In genomic region chr4:2947926-2948325, GRCh38 we compare ENCODE assay signal across 26 cellular contexts. TPM values are rescaled to one million over a fixed set of nuclear protein-coding genes. Genes with fewer than 3 reads are reported as not detected.
DNase-seq lines count a peak whose midpoint lies in the region; ATAC-seq, FAIRE-seq and TF ChIP-seq lines count a peak whose summit lies in the region.
"Had no signal": no experiment of that assay in that cellular context is flagged by ENCODE, and none has a peak within 500 bp of the region (broad histone marks: within the 10 kb centered on the region; RNA-seq: fewer than 3 reads in every experiment).

No MANE protein-coding gene starts in this region.

- TF ChIP-seq POLR2A in GM12891 (IDR thresholded peaks at IDR 0.05; ENCODE audit: low read depth, low read length): no peak

- no peak for FAIRE-seq in GM12891 (lab: Jason Lieb, UNC)
- FAIRE-seq: GM12878, H54, pancreas had no signal

- no peaks in the 10 kb centered on the region for H3K27me3 ChIP-seq in neural progenitor cell
- H3K27me3 ChIP-seq: adrenal gland, gastrocnemius medialis, hepatocyte, pancreas, transverse colon had no signal

- H3K27me3 Mint-ChIP-seq in neural crest cell (ENCODE audit: low read depth): no peaks in the 10 kb centered on the region
- H3K27me3 Mint-ChIP-seq in neural progenitor cell (ENCODE audit: insufficient read depth, low read depth): no peaks in the 10 kb centered on the region
- H3K27me3 Mint-ChIP-seq: activated CD8-positive, alpha-beta T cell treated with anti-CD3 and anti-CD28 coated beads for 36 hours; memory B cell had no signal

- no peaks in the 10 kb centered on the region for H3F3A ChIP-seq in neural progenitor cell (ENCODE audit: low read depth)

- H3K79me2 ChIP-seq in neural progenitor cell (ENCODE audit: low read depth): no peaks in the 10 kb centered on the region

- H3K4me1 Mint-ChIP-seq in neural crest cell (no peaks in the 10 kb centered on the region), neural progenitor cell (no peaks in the 10 kb centered on the region)
- H3K4me1 Mint-ChIP-seq: nephron had no signal

- no peaks in the 10 kb centered on the region for H3K9me3 ChIP-seq in neural progenitor cell (ENCODE audit: low read depth)
- H3K9me3 ChIP-seq: adrenal gland, gastrocnemius medialis, pancreas, transverse colon had no signal

- ATAC-seq in Right ventricle myocardium superior (ENCODE audit: poor library complexity) (peak; percentile 79), HG02870 (IDR thresholded peaks at IDR 0.05; ENCODE audit: unreplicated experiment) (no peak)
- ATAC-seq: activated CD8-positive, alpha-beta T cell treated with anti-CD3 and anti-CD28 coated beads for 36 hours; GM12878; pancreas had no signal

- TF ChIP-seq CTCF in epithelial cell of esophagus (IDR thresholded peaks at IDR 0.05; ENCODE audit: insufficient read depth, low read depth, low read length, missing control alignments): no peak
- no peak for TF ChIP-seq CTCF in neural crest cell (conservative IDR thresholded peaks at IDR 0.05)
- no peak for TF ChIP-seq CTCF in neural progenitor cell (IDR thresholded peaks at IDR 0.05)

- intact Hi-C loops in Right ventricle myocardium superior (cut with DNase I) (no loop called here), cardiac septum (cut with DNase I) (no loop called here)

- no peaks in the 10 kb centered on the region for H3K9me3 Mint-ChIP-seq in neural crest cell
- H3K9me3 Mint-ChIP-seq in neural progenitor cell: no peaks in the 10 kb centered on the region
- H3K9me3 Mint-ChIP-seq: activated CD8-positive, alpha-beta T cell treated with anti-CD3 and anti-CD28 coated beads for 36 hours; memory B cell; nephron had no signal

- H3K27ac ChIP-seq in neural progenitor cell: no peak overlapping the region
- H3K27ac ChIP-seq: adrenal gland, hepatocyte, pancreas, transverse colon had no signal

- peak; percentile 68 for DNase-seq in Right ventricle myocardium superior
- DNase-seq in cardiac septum (ENCODE audit: low spot score): no peak
- DNase-seq in epithelial cell of esophagus (ENCODE audit: low read depth): peak; percentile 51
- no peak for DNase-seq in neural crest cell (ENCODE audit: low read depth, low spot score)
- DNase-seq in neural progenitor cell (ENCODE audit: low spot score): no peak
- no peak for DNase-seq in GM12891 (ENCODE audit: insufficient read length, low spot score)
- DNase-seq: activated CD4-positive, CD25-positive, alpha-beta regulatory T cell; activated CD8-positive, alpha-beta T cell treated with anti-CD3 and anti-CD28 coated beads for 36 hours; activated naive CD4-positive, alpha-beta T cell; DMS 273 treated with DMSO at 0.1 percent for 48 hours; KBM-7; NCI-H1105; NCI-H187 treated with DMSO at 0.1 percent for 48 hours; NCI-H2171 treated with DMSO at 0.1 percent for 48 hours; NCI-H510A; stimulated activated CD4-positive, alpha-beta T cell treated with anti-CD3 and anti-CD28 coated beads, Interleukin-4, amount 100 ng/mL, for 1 hour; transverse colon had no signal

- H3K36me3 ChIP-seq in neural progenitor cell: no peaks in the 10 kb centered on the region

- H4K20me1 ChIP-seq in neural progenitor cell (ENCODE audit: low read depth): peaks cover 8% of the 10 kb centered on the region

- peak overlapping the region; percentile 4 for H3K4me3 Mint-ChIP-seq in neural crest cell
- H3K4me3 Mint-ChIP-seq in neural progenitor cell: no peak overlapping the region
- H3K4me3 Mint-ChIP-seq: activated CD8-positive, alpha-beta T cell treated with anti-CD3 and anti-CD28 coated beads for 36 hours; memory B cell; nephron had no signal

- H2AFZ ChIP-seq in neural progenitor cell (replicated peaks): no peak overlapping the region
- H2AFZ ChIP-seq: hepatocyte had no signal

- H3K27ac Mint-ChIP-seq in neural crest cell (ENCODE audit: unreplicated experiment) (no peak overlapping the region), neural progenitor cell (no peak overlapping the region)
- H3K27ac Mint-ChIP-seq: memory B cell, nephron had no signal

- H3K4me1 ChIP-seq in neural progenitor cell: no peaks in the 10 kb centered on the region
- H3K4me1 ChIP-seq: adrenal gland, gastrocnemius medialis, pancreas had no signal

- no peak overlapping the region for H3K4me2 ChIP-seq in neural progenitor cell
- H3K4me2 ChIP-seq: hepatocyte had no signal

- H3K9ac ChIP-seq in neural progenitor cell: no peak overlapping the region

- H3K36me3 Mint-ChIP-seq in neural crest cell (ENCODE audit: low read depth): peaks cover 19% of the 10 kb centered on the region
- peaks cover 35% of the 10 kb centered on the region for H3K36me3 Mint-ChIP-seq in neural progenitor cell

- H3K4me3 ChIP-seq in epithelial cell of esophagus (ENCODE audit: low read length) (no peak overlapping the region), neural progenitor cell (no peak overlapping the region)
- H3K4me3 ChIP-seq: adrenal gland, gastrocnemius medialis, GM12878, hepatocyte, pancreas, transverse colon had no signal

TF ChIP-seq in GM12891, 5 proteins besides CTCF, POLR2A, EP300 and RAD21:
- no peak for TF ChIP-seq POU2F2 (IDR thresholded peaks at IDR 0.05; ENCODE audit: low read depth, low read length)
TF ChIP-seq in GM12891: peak in this region for 0.

RNA-seq across cellular contexts. Expression of gene NOP14, which starts 15.3 kb away (rescaled TPM):
- total RNA-seq in Right ventricle myocardium superior: 20.7 TPM
- total RNA-seq in cardiac septum: 16.1 TPM
- 46.6 and 49.2 TPM in 2 replicates for total RNA-seq in neural crest cell
- 16.8 and 22.0 TPM in 2 replicates for total RNA-seq in neural progenitor cell (ENCODE audit: low replicate concordance)
- polyA plus RNA-seq in GM12891 (2012; ENCODE audit: low read depth, missing spikeins): 41.1 TPM

RNA-seq across cellular contexts. Expression of gene GRK4, which starts 15.4 kb away (rescaled TPM):
- total RNA-seq in Right ventricle myocardium superior (8.8 TPM), cardiac septum (13.5 TPM), neural crest cell (8.9 and 11.6 TPM in 2 replicates), neural progenitor cell (ENCODE audit: low replicate concordance) (1.3 and 3.2 TPM in 2 replicates)
- 1.5 TPM for polyA plus RNA-seq in GM12891 (2012; ENCODE audit: low read depth, missing spikeins)

Comparison
In these comparisons a context has a peak if more than half of its experiments do, and no peak if none do; other contexts are left out.
1. DNase-seq: peak in Right ventricle myocardium superior (single experiment) and epithelial cell of esophagus (single experiment); none in cardiac septum (single experiment), neural crest cell (single experiment), neural progenitor cell (single experiment) and GM12891 (single experiment).